Comparison of ENCODE assay signal across 15 cellular contexts in the genomic region with DNA sequence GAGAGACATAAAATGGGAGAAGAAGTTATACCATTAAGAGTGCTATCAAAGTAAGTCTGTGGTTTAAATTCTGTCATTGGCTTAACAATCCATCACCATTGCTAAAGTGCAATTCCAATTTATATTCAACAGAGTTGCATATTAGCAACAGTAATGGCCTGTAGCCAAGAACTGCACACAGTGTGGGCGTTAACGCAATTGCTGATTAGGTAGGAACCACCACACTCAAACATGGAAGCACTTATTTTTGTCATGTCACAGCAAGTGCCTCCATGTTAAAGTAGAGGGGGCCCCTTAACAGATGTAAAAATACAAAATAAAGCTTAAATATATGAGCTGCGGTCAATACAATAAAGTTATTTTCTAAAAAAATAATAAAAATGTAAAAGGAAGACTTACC. TPM values are rescaled to one million over a fixed set of nuclear protein-coding genes. Genes with fewer than 3 reads are reported as not detected.
DNase-seq lines count a peak whose midpoint lies in the region; ATAC-seq, FAIRE-seq and TF ChIP-seq lines count a peak whose summit lies in the region.
"Had no signal": no experiment of that assay in that cellular context is flagged by ENCODE, and none has a peak within 500 bp of the region (broad histone marks: within the 10 kb centered on the region; RNA-seq: fewer than 3 reads in every experiment).

No MANE protein-coding gene starts in this region.

- peak; percentile 26 for FAIRE-seq in K562 (lab: Jason Lieb, UNC)

- TF ChIP-seq EP300 in K562 (IDR thresholded peaks at IDR 0.05; ENCODE audit: low read length), result no peak

- H3K9me3 ChIP-seq in ES-I3 (ENCODE audit: control insufficient read depth, insufficient read depth, low read length), result 0 out of 2 replicates have a peak, but pooled peaks cover 4% of the 10 kb centered on the region
- H3K9me3 ChIP-seq in HAP-1, result no peaks in the 10 kb centered on the region
- H3K9me3 ChIP-seq in K562 (replicated peaks; ENCODE audit: control insufficient read depth, insufficient read depth, low read depth, low read length), result no peaks in the 10 kb centered on the region

- intact Hi-C loops in K562 (cut with micrococcal nuclease), result no loop called here

- TF ChIP-seq POLR2A in K562 (conservative IDR thresholded peaks at IDR 0.05), result no peak

- TF ChIP-seq CTCF in K562 (IDR thresholded peaks at IDR 0.05 in 2 of 3, conservative IDR thresholded peaks at IDR 0.05 in 1 of 3; ENCODE audit: insufficient read depth in 2 of 3, low read depth in 1 of 3, low read length in 3 of 3), result no peak

- H3K4me3 ChIP-seq in HAP-1 (peak overlapping the region; percentile 16), K562 (no peak overlapping the region), iPS-11a (ENCODE audit: low read depth, low read length) (peak overlapping the region; percentile 89)

- TF ChIP-seq RAD21 in K562 (CRISPR knock-in tag; conservative IDR thresholded peaks at IDR 0.05 in 1 of 2, IDR thresholded peaks at IDR 0.05 in 1 of 2), result no peak

- no peak overlapping the region for H3K4me2 ChIP-seq in K562 (ENCODE audit: insufficient read depth, low read length)

- H2AFZ ChIP-seq in K562 (ENCODE audit: low read depth, low read length), result no peak overlapping the region

- in situ Hi-C loops in HAP-1 (cut with MboI; ENCODE audit: low sequenced_read_pairs) (no loop called here), K562 (cut with MboI) (no loop called here)

- H3K27ac ChIP-seq in K562 (ENCODE audit: extremely low read depth, low read depth, low read length), result no peak overlapping the region

- no peaks in the 10 kb centered on the region for H3K9me1 ChIP-seq in K562 (ENCODE audit: control insufficient read depth, insufficient read depth, low read length)

- H3K27me3 ChIP-seq in HAP-1 (ENCODE audit: low read depth) (no peaks in the 10 kb centered on the region), K562 (ENCODE audit: control insufficient read depth in 2 of 2, insufficient read depth in 2 of 2, low read length in 2 of 2) (no peaks in the 10 kb centered on the region)

- no TSS peak for BruUV-seq in K562 (replicated peaks; lab: Mats Ljungman, UMichigan)

- POLR2A ChIA-PET in K562 (lab: Yijun Ruan, JAX), result no interaction called here

- WGBS in K562 (ENCODE audit: insufficient coverage, low coverage, missing lambda C conversion rate), result 83% methylated on average over 3 of the region's 3 CpGs

- H3K36me3 ChIP-seq in ES-I3 (ENCODE audit: insufficient read depth, low read length), result peaks cover 15% of the 10 kb centered on the region
- H3K36me3 ChIP-seq in HAP-1 (replicated peaks), result peaks cover 26% of the 10 kb centered on the region
- peaks cover 60% of the 10 kb centered on the region for H3K36me3 ChIP-seq in K562 (ENCODE audit: control insufficient read depth, insufficient read depth, low read length)

- no peaks in the 10 kb centered on the region for H3K79me2 ChIP-seq in K562 (ENCODE audit: control insufficient read depth, insufficient read depth, low read length)

- H3K4me1 ChIP-seq in ES-I3 (ENCODE audit: insufficient read depth, low read length), result peaks cover 3% of the 10 kb centered on the region; the same call in 1 of the 2 replicates
- peaks cover 52% of the 10 kb centered on the region for H3K4me1 ChIP-seq in HAP-1
- no peaks in the 10 kb centered on the region for H3K4me1 ChIP-seq in K562 (replicated peaks in 1 of 2; ENCODE audit: control insufficient read depth in 2 of 2, insufficient read depth in 2 of 2, low read length in 2 of 2)

- DNase-seq in HAP-1 (ENCODE audit: low spot score in 2 of 2) (peak; percentile 50 to 64), K562 (ENCODE audit: extremely low read depth in 1 of 4, low spot score in 3 of 4) (no peak), putamen (ENCODE audit: low spot score) (no peak), NCI-H146 treated with DMSO at 0.1 percent for 48 hours (lab: John Stamatoyannopoulos, UW; ENCODE audit: unreplicated experiment) (no peak)
- DNase-seq: ACHN; Calu3; CD4-positive, CD25-positive, alpha-beta regulatory T cell; Kasumi-1; NCI-H2029 treated with DMSO at 0.1 percent for 48 hours; NCI-H510A treated with DMSO at 0.1 percent for 48 hours; SHP77 treated with DMSO at 0.1 percent for 48 hours had no signal

- H4K20me1 ChIP-seq in K562 (replicated peaks; ENCODE audit: control insufficient read depth, insufficient read depth, low read length), result no peaks in the 10 kb centered on the region

- ATAC-seq in K562, result no peak
- ATAC-seq in HG02759 (IDR thresholded peaks at IDR 0.05; ENCODE audit: unreplicated experiment), result no peak
- ATAC-seq in GM18520 (IDR thresholded peaks at IDR 0.05; ENCODE audit: unreplicated experiment), result no peak

- CTCF ChIA-PET in K562 (lab: Yijun Ruan, JAX; ENCODE audit: low intra/inter-chr PET ratio), result no interaction called here

- H3K9ac ChIP-seq in ES-I3 (ENCODE audit: low read depth, low read length) (peak overlapping the region; percentile 84), K562 (ENCODE audit: insufficient read depth in 1 of 2, low read depth in 2 of 2, low read length in 2 of 2) (no peak overlapping the region)

TF ChIP-seq in K562, 482 proteins besides CTCF, POLR2A, EP300 and RAD21 (continues in another document):
- TF ChIP-seq ATF3 (IDR thresholded peaks at IDR 0.05) (no peak), ATF3 (CRISPR knock-in tag; conservative IDR thresholded peaks at IDR 0.05) (no peak), U2AF2 (optimal IDR thresholded peaks at IDR 0.05; ENCODE audit: low read depth, low read length) (no peak), NFIC (IDR thresholded peaks at IDR 0.05) (peak; percentile 81), MEF2A (IDR thresholded peaks at IDR 0.05; ENCODE audit: control insufficient read depth, low read depth, low read length) (no peak), PHTF2 (CRISPR knock-in tag; IDR thresholded peaks at IDR 0.05) (no peak), PHF20 (IDR thresholded peaks at IDR 0.05; ENCODE audit: partially characterized antibody) (no peak), ZNF274 (IDR thresholded peaks at IDR 0.05; ENCODE audit: borderline replicate concordance, low read depth, low read length) (no peak), ZNF134 (CRISPR knock-in tag; conservative IDR thresholded peaks at IDR 0.05) (peak; percentile 93), BHLHE40 (IDR thresholded peaks at IDR 0.05; ENCODE audit: low read length) (no peak), TBL1XR1 (IDR thresholded peaks at IDR 0.05; ENCODE audit: low read length in 2 of 2) (no peak), ZNF780A (CRISPR knock-in tag; IDR thresholded peaks at IDR 0.05) (no peak), CBFA2T3 (IDR thresholded peaks at IDR 0.05) (no peak), CREB1 (IDR thresholded peaks at IDR 0.05) (no peak), CREB1 (CRISPR knock-in tag; IDR thresholded peaks at IDR 0.05) (no peak), ZNF224 (CRISPR knock-in tag; IDR thresholded peaks at IDR 0.05) (no peak), ZNF695 (CRISPR knock-in tag; IDR thresholded peaks at IDR 0.05) (no peak), ZNF239 (CRISPR knock-in tag; IDR thresholded peaks at IDR 0.05) (no peak), NR3C1 (CRISPR knock-in tag; IDR thresholded peaks at IDR 0.05) (no peak)

RNA-seq across cellular contexts. Expression of gene LARP7, which starts 10.8 kb away (rescaled TPM):
- total RNA-seq in K562 (2011; cell fraction: chromatin; rRNA removed; ENCODE audit: low replicate concordance), result 10.7 and 56.0 TPM in 2 replicates
- 4.3 and 6.8 TPM in 2 replicates for total RNA-seq in K562 (2011; cell fraction: nucleolus; rRNA removed)
- 17.9 and 28.6 TPM in 2 replicates for total RNA-seq in K562 (2011; cell fraction: nucleoplasm; rRNA removed)
- 52.7 and 55.8 TPM in 2 replicates for total RNA-seq in K562 (2014; rRNA removed)
- total RNA-seq in K562 (2014; rRNA removed; fragmentation: Illumina TruSeq; extraction: Trizol), result 64.9 and 81.8 TPM in 2 replicates
- total RNA-seq in K562 (2015; rRNA removed; fragmentation: Illumina TruSeq; extraction: Trizol), result 66.6 and 73.0 TPM in 2 replicates
- 30.1 and 32.4 TPM in 2 replicates for total RNA-seq in K562 (2021)
- 23.7 and 30.5 TPM in 2 replicates for polyA plus RNA-seq in K562 (2011; rRNA removed)
- 1.2 and 4.7 TPM in 2 replicates for polyA plus RNA-seq in K562 (2011; cell fraction: cytosol; rRNA removed)
- polyA plus RNA-seq in K562 (2011; cell fraction: nucleus; rRNA removed), result 6.2 and 12.8 TPM in 2 replicates
- 33.5 and 34.6 TPM in 2 replicates for polyA plus RNA-seq in K562 (2012)
- 61.9 and 76.9 TPM in 2 replicates for polyA plus RNA-seq in K562 (2014; fragmentation: Illumina TruSeq; extraction: Trizol)
- polyA plus RNA-seq in K562 (2014; fragmentation: Nextera tagmentation; extraction: Ambion mirVana), result 10 to 100 TPM; 55.5 to 56.0 TPM
- polyA plus RNA-seq in K562 (2014; rRNA removed), result 42.8 and 64.4 TPM in 2 replicates
- 16.7 and 20.6 TPM in 2 replicates for polyA minus RNA-seq in K562 (2011; rRNA and poly(A)+ RNA removed)
- 10.3 and 14.1 TPM in 2 replicates for polyA minus RNA-seq in K562 (2011; cell fraction: cytosol; rRNA and poly(A)+ RNA removed)
- polyA minus RNA-seq in K562 (2011; cell fraction: nucleus; rRNA and poly(A)+ RNA removed), result 10.5 and 17.3 TPM in 2 replicates

RNA-seq across cellular contexts. Expression of gene ZGRF1, which starts 11.1 kb away (rescaled TPM):
- 18.3 and 122 TPM in 2 replicates for total RNA-seq in K562 (2011; cell fraction: chromatin; rRNA removed; ENCODE audit: low replicate concordance)
- total RNA-seq in K562 (2011; cell fraction: nucleolus; rRNA removed), result 9.8 and 16.1 TPM in 2 replicates
- total RNA-seq in K562 (2011; cell fraction: nucleoplasm; rRNA removed), result 29.2 and 32.8 TPM in 2 replicates
- total RNA-seq in K562 (2014; rRNA removed) (13.3 and 13.5 TPM in 2 replicates), K562 (2014; rRNA removed; fragmentation: Illumina TruSeq; extraction: Trizol) (35.2 and 41.3 TPM in 2 replicates), K562 (2015; rRNA removed; fragmentation: Illumina TruSeq; extraction: Trizol) (23.6 and 27.2 TPM in 2 replicates), K562 (2021) (22.0 and 22.7 TPM in 2 replicates)
- polyA plus RNA-seq in K562 (2011; rRNA removed) (31.2 and 32.4 TPM in 2 replicates), K562 (2014; fragmentation: Illumina TruSeq; extraction: Trizol) (15.2 and 19.9 TPM in 2 replicates), K562 (2014; fragmentation: Nextera tagmentation; extraction: Ambion mirVana) (10 to 100 TPM in 1 of 2 experiments, 1 to 10 TPM in 1; 8.8 to 12.2 TPM), K562 (2014; rRNA removed) (19.1 and 24.9 TPM in 2 replicates)
- 2.8 and 7.4 TPM in 2 replicates for polyA plus RNA-seq in K562 (2011; cell fraction: cytosol; rRNA removed)
- 36.2 and 59.0 TPM in 2 replicates for polyA plus RNA-seq in K562 (2011; cell fraction: nucleus; rRNA removed)
- polyA plus RNA-seq in K562 (2012), result 9.6 and 10.3 TPM in 2 replicates
- polyA minus RNA-seq in K562 (2011; rRNA and poly(A)+ RNA removed), result 32.6 and 46.7 TPM in 2 replicates
- 9.1 and 10.7 TPM in 2 replicates for polyA minus RNA-seq in K562 (2011; cell fraction: cytosol; rRNA and poly(A)+ RNA removed)
- polyA minus RNA-seq in K562 (2011; cell fraction: nucleus; rRNA and poly(A)+ RNA removed), result 29.9 and 72.0 TPM in 2 replicates

Comparison
In these comparisons a context has a peak if more than half of its experiments do, and no peak if none do; other contexts are left out.
1. DNase-seq: peak in HAP-1 (2 of 2); none in K562 (0 of 4), putamen (single experiment) and NCI-H146 treated with DMSO at 0.1 percent for 48 hours (single experiment).